In the genomic region with DNA sequence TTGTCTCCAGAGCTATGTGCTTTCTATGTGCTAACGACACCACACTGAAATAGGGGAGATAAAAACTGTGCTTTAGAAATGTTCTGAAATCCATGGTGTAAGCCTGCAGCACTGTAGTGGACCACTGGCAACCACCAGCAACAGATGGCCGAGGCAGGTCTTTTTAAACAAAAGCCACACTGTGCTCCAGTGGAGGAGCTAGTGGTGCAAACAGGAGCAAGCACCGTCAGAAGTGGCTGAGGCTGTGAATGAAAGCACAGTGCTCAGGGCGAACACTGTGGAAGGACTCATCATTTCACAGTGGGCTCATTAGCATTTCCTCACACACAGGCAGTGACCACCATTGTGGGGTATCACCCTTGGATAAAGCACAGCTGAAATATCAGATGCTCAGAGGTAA, we compare ENCODE assay signal across 17 cellular contexts. TPM values are rescaled to one million over a fixed set of nuclear protein-coding genes. Genes with fewer than 3 reads are reported as not detected.
"Had no signal": no experiment of that assay in that cellular context is flagged by ENCODE, and none has a peak within 500 bp of the region (broad histone marks: within the 10 kb centered on the region; RNA-seq: fewer than 3 reads in every experiment).

No MANE protein-coding gene starts in this region.

- H3K4me1 ChIP-seq: gastroesophageal sphincter, thyroid gland had no signal

- H3K4me3 Mint-ChIP-seq: activated CD4-positive, alpha-beta T cell treated with anti-CD3 and anti-CD28 coated beads for 36 hours; activated CD8-positive, alpha-beta T cell treated with anti-CD3 and anti-CD28 coated beads for 36 hours; activated naive CD8-positive, alpha-beta T cell treated with anti-CD3 and anti-CD28 coated beads, Interleukin-2, amount 50 U/mL, for 24 hours; effector memory CD8-positive, alpha-beta T cell; memory B cell; natural killer cell treated with Interleukin-12 subunit alpha and Interleukin-12 subunit beta and Interleukin-15 and Interleukin-18, amount 100 ng/mL, for 72 hours; stimulated activated naive CD8-positive, alpha-beta T cell treated with anti-CD3 and anti-CD28 coated beads, Interleukin-15, amount 100 ng/mL, for 72 hours had no signal

- H3K9me3 Mint-ChIP-seq: effector memory CD8-positive, alpha-beta T cell; natural killer cell treated with Interleukin-12 subunit alpha and Interleukin-12 subunit beta and Interleukin-15 and Interleukin-18, amount 100 ng/mL, for 72 hours had no signal

- ATAC-seq: activated CD4-positive, alpha-beta T cell treated with anti-CD3 and anti-CD28 coated beads for 36 hours; activated CD8-positive, alpha-beta T cell treated with anti-CD3 and anti-CD28 coated beads for 36 hours; activated naive CD8-positive, alpha-beta T cell treated with anti-CD3 and anti-CD28 coated beads, Interleukin-2, amount 50 U/mL, for 24 hours; effector memory CD8-positive, alpha-beta T cell; gastroesophageal sphincter; stimulated activated naive CD8-positive, alpha-beta T cell treated with anti-CD3 and anti-CD28 coated beads, Interleukin-15, amount 100 ng/mL, for 72 hours had no signal

- H3K27ac ChIP-seq: epithelial cell of prostate, gastroesophageal sphincter, thyroid gland, WERI-Rb-1 had no signal

- H3K4me3 ChIP-seq: gastroesophageal sphincter, thyroid gland had no signal

- H3K27me3 ChIP-seq: thyroid gland had no signal

- FAIRE-seq: urothelium cell line had no signal

- DNase-seq: activated CD4-positive, alpha-beta T cell treated with anti-CD3 and anti-CD28 coated beads for 36 hours; activated CD8-positive, alpha-beta memory T cell treated with anti-CD3 and anti-CD28 coated beads, Interleukin-2, amount 50 U/mL, for 48 hours; activated CD8-positive, alpha-beta T cell treated with anti-CD3 and anti-CD28 coated beads for 36 hours; activated naive CD8-positive, alpha-beta T cell treated with anti-CD3 and anti-CD28 coated beads, Interleukin-2, amount 50 U/mL, for 24 hours; central memory CD4-positive, alpha-beta T cell; effector memory CD8-positive, alpha-beta T cell; stimulated activated CD4-positive, alpha-beta T cell treated with anti-CD3 and anti-CD28 coated beads, Interleukin-15, amount 100 ng/mL, for 24 hours; stimulated activated CD4-positive, alpha-beta T cell treated with anti-CD3 and anti-CD28 coated beads, Interleukin-4, amount 100 ng/mL, for 4 hours; stimulated activated naive CD8-positive, alpha-beta T cell treated with anti-CD3 and anti-CD28 coated beads, Interleukin-15, amount 100 ng/mL, for 72 hours; thyroid gland; WERI-Rb-1 had no signal

- H3K4me1 Mint-ChIP-seq: activated CD4-positive, alpha-beta T cell treated with anti-CD3 and anti-CD28 coated beads for 36 hours; activated naive CD8-positive, alpha-beta T cell treated with anti-CD3 and anti-CD28 coated beads, Interleukin-2, amount 50 U/mL, for 24 hours; memory B cell; stimulated activated naive CD8-positive, alpha-beta T cell treated with anti-CD3 and anti-CD28 coated beads, Interleukin-15, amount 100 ng/mL, for 72 hours had no signal

- H3K36me3 Mint-ChIP-seq: natural killer cell treated with Interleukin-12 subunit alpha and Interleukin-12 subunit beta and Interleukin-15 and Interleukin-18, amount 100 ng/mL, for 72 hours had no signal

- H3K9me3 ChIP-seq: thyroid gland had no signal

- H3K27ac Mint-ChIP-seq: activated CD4-positive, alpha-beta T cell treated with anti-CD3 and anti-CD28 coated beads for 36 hours; activated CD8-positive, alpha-beta T cell treated with anti-CD3 and anti-CD28 coated beads for 36 hours; activated naive CD8-positive, alpha-beta T cell treated with anti-CD3 and anti-CD28 coated beads, Interleukin-2, amount 50 U/mL, for 24 hours; effector memory CD8-positive, alpha-beta T cell; memory B cell; natural killer cell treated with Interleukin-12 subunit alpha and Interleukin-12 subunit beta and Interleukin-15 and Interleukin-18, amount 100 ng/mL, for 72 hours; stimulated activated naive CD8-positive, alpha-beta T cell treated with anti-CD3 and anti-CD28 coated beads, Interleukin-15, amount 100 ng/mL, for 72 hours had no signal

RNA-seq across cellular contexts. Expression of gene HOXD1, which starts 57.9 kb away (rescaled TPM):
- total RNA-seq: activated CD4-positive, alpha-beta T cell treated with anti-CD3 and anti-CD28 coated beads for 36 hours; activated CD8-positive, alpha-beta T cell treated with anti-CD3 and anti-CD28 coated beads for 36 hours; natural killer cell treated with Interleukin-12 subunit alpha and Interleukin-12 subunit beta and Interleukin-15 and Interleukin-18, amount 100 ng/mL, for 72 hours; osteoblast had no signal
